Comparison of ENCODE assay signal across 8 cellular contexts in genomic region chr10:21495686-21496284, GRCh38. TPM values are rescaled to one million over a fixed set of nuclear protein-coding genes. Genes with fewer than 3 reads are reported as not detected.
DNase-seq lines count a peak whose midpoint lies in the region; ATAC-seq and TF ChIP-seq lines count a peak whose summit lies in the region.

No MANE protein-coding gene starts in this region.

- peaks cover 3% of the 10 kb centered on the region for H3K9me3 Mint-ChIP-seq in CD8-positive, alpha-beta T cell

- H3K36me3 Mint-ChIP-seq in CD8-positive, alpha-beta T cell = no peaks in the 10 kb centered on the region

- H3K9ac ChIP-seq in mucosa of rectum (ENCODE audit: low read depth in 1 of 2, low read length in 2 of 2) = peak overlapping the region; percentile 14 to 27

- no peak overlapping the region for H3K27ac Mint-ChIP-seq in CD8-positive, alpha-beta T cell

- H3K4me3 Mint-ChIP-seq in CD8-positive, alpha-beta T cell = peak overlapping the region; percentile 81

- peak; percentile 77 to 94 (median 85) for DNase-seq in CD8-positive, alpha-beta T cell
- peak; percentile 89 for DNase-seq in NOMO-1 treated with dmso at 0.1 percent for 144 hours (lab: John Stamatoyannopoulos, UW; ENCODE audit: unreplicated experiment)
- peak; percentile 87 for DNase-seq in activated T-cell treated with anti-CD3 and anti-CD28 coated beads for 4 hours
- no peak for DNase-seq in epithelial cell of proximal tubule (ENCODE audit: low read depth)
- DNase-seq in stimulated activated CD8-positive, alpha-beta memory T cell treated with anti-CD3 and anti-CD28 coated beads, Interleukin-4, amount 100 ng/mL, for 48 hours = peak; percentile 92

- peaks cover 58% of the 10 kb centered on the region for H3K27me3 ChIP-seq in CD8-positive, alpha-beta T cell (ENCODE audit: insufficient read depth, low read length)
- peaks cover 35 to 41% of the 10 kb centered on the region in 2 donors for H3K27me3 ChIP-seq in mucosa of rectum (ENCODE audit: control insufficient read depth in 2 of 2, insufficient read depth in 2 of 2, low read length in 2 of 2)

- ATAC-seq in CD8-positive, alpha-beta T cell = peak; percentile 85
- ATAC-seq in GM19324 (IDR thresholded peaks at IDR 0.05; ENCODE audit: low FRiP score, unreplicated experiment) = peak; percentile 80
- peak; percentile 73 for ATAC-seq in HG03442 (IDR thresholded peaks at IDR 0.05; ENCODE audit: unreplicated experiment)

- intact Hi-C loops in CD8-positive, alpha-beta T cell (cut with DNase I, micrococcal nuclease) = loop anchor here (1.0 to 10.0 kb wide), 18 partner anchors 21 to 1572 kb away; partner anchors contain the start of genes DNAJC1 (in 2 of the 2), MLLT10 (in 1 of the 2) and SKIDA1 (in 1 of the 2)

- peak overlapping the region; percentile 79 for H3K4me3 ChIP-seq in CD8-positive, alpha-beta T cell (ENCODE audit: low read depth, low read length)
- H3K4me3 ChIP-seq in epithelial cell of proximal tubule (ENCODE audit: low read depth, low read length) (peak overlapping the region; percentile 90), mucosa of rectum (ENCODE audit: low read length in 2 of 2) (peak overlapping the region; percentile 71 to 77)

- peaks cover 35% of the 10 kb centered on the region for H3K4me1 ChIP-seq in CD8-positive, alpha-beta T cell (ENCODE audit: insufficient read depth, low read length)
- peaks cover 22 to 23% of the 10 kb centered on the region in 2 donors for H3K4me1 ChIP-seq in mucosa of rectum (ENCODE audit: control insufficient read depth in 2 of 2, insufficient read depth in 2 of 2, low read length in 2 of 2)

- no peaks in the 10 kb centered on the region for H3K9me3 ChIP-seq in CD8-positive, alpha-beta T cell (ENCODE audit: low read length)
- H3K9me3 ChIP-seq in mucosa of rectum (ENCODE audit: control insufficient read depth in 2 of 2, low read length in 2 of 2) = no peaks in the 10 kb centered on the region

- POLR2A ChIA-PET in CD8-positive, alpha-beta T cell (lab: Charles Lee) = interaction anchor here (0.7 to 2.7 kb wide), 4 partner anchors 24 to 75 kb away, joined by 3 to 12 read pairs (median 4); partner anchors contain the start of genes MLLT10 and SKIDA1

- CTCF ChIA-PET in CD8-positive, alpha-beta T cell (lab: Charles Lee) = interaction anchor here (0.6 to 4.1 kb wide), 32 partner anchors 10 to 1494 kb away, joined by 3 to 41 read pairs (median 4); partner anchors contain the start of gene DNAJC1

- H3K4me1 Mint-ChIP-seq in CD8-positive, alpha-beta T cell (ENCODE audit: low read depth) = peaks cover 19% of the 10 kb centered on the region

- no peaks in the 10 kb centered on the region for H3K36me3 ChIP-seq in CD8-positive, alpha-beta T cell (ENCODE audit: insufficient read depth, low read length)
- H3K36me3 ChIP-seq in mucosa of rectum (ENCODE audit: control insufficient read depth in 2 of 2, insufficient read depth in 2 of 2, low read length in 2 of 2) = no peaks in the 10 kb centered on the region

- H3K27ac ChIP-seq in CD8-positive, alpha-beta T cell (ENCODE audit: low read depth, low read length) = no peak overlapping the region
- peak overlapping the region in 1 of 2 donors; percentile 16 for H3K27ac ChIP-seq in mucosa of rectum (ENCODE audit: low read depth in 2 of 2, low read length in 2 of 2)

- H3K27me3 Mint-ChIP-seq in CD8-positive, alpha-beta T cell (ENCODE audit: low read depth) = peaks cover 60% of the 10 kb centered on the region

- TF ChIP-seq CTCF in CD8-positive, alpha-beta T cell (IDR thresholded peaks at IDR 0.05) = peak; percentile 98
- TF ChIP-seq CTCF in epithelial cell of proximal tubule (conservative IDR thresholded peaks at IDR 0.05; ENCODE audit: low read depth, low read length) = peak; percentile 87

RNA-seq across cellular contexts. Expression of gene SKIDA1, which starts 29.7 kb away (rescaled TPM):
- total RNA-seq in CD8-positive, alpha-beta T cell = not detected
- total RNA-seq in epithelial cell of proximal tubule = 0.52 and 1.4 TPM in 2 replicates

RNA-seq across cellular contexts. Expression of gene MLLT10, which starts 38.2 kb away (rescaled TPM):
- 10 to 100 TPM; 36.7 to 41.0 TPM for total RNA-seq in CD8-positive, alpha-beta T cell
- total RNA-seq in epithelial cell of proximal tubule = 15.5 and 15.8 TPM in 2 replicates
